ENCODE assay signal across 20 cellular contexts in the genomic region with DNA sequence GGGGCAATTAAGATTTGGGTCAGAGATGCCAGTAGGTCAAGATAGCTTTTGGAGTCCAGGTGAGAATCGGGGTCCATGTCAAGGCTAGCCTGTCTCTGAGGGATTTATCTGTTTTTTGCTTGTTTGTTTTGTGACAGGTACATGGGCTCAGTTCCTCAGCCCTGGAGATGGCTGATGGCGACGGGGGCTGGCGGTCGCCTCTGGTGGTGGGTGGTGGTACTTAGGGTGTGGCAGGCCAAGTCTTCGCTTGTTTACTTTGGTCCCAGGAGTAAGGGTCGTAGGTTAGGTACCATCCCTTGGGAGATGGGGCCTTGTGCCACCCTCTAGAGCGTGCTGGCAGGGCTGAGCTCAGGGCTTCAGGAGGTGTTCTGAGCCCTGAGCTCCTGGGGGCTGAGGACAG. TPM values are rescaled to one million over a fixed set of nuclear protein-coding genes. Genes with fewer than 3 reads are reported as not detected.
DNase-seq lines count a peak whose midpoint lies in the region; ATAC-seq, FAIRE-seq and TF ChIP-seq lines count a peak whose summit lies in the region.
"Had no signal": no experiment of that assay in that cellular context is flagged by ENCODE, and none has a peak within 500 bp of the region (broad histone marks: within the 10 kb centered on the region; RNA-seq: fewer than 3 reads in every experiment).

No MANE protein-coding gene starts in this region.

- no peaks in the 10 kb centered on the region for H3K36me3 Mint-ChIP-seq in GM23338 (ENCODE audit: low read depth)
- H3K36me3 Mint-ChIP-seq in astrocyte (ENCODE audit: low read depth, unreplicated experiment): no peaks in the 10 kb centered on the region
- H3K36me3 Mint-ChIP-seq in naive thymus-derived CD8-positive, alpha-beta T cell: peaks cover 0 to 13% (median 0%) of the 10 kb centered on the region in 3 donors

- peak; percentile 7; the same call in 2 of the 3 replicates for ATAC-seq in GM23338
- ATAC-seq in naive thymus-derived CD8-positive, alpha-beta T cell: no peak
- ATAC-seq: left colon had no signal

- H3K27ac ChIP-seq in BLaER1 (peak overlapping the region; percentile 58), GM23338 (ENCODE audit: low read depth) (no peak overlapping the region), astrocyte (ENCODE audit: low read depth, low read length) (no peak overlapping the region), testis (no peak overlapping the region)
- H3K27ac ChIP-seq: thoracic aorta had no signal

- H3K4me3 ChIP-seq in BLaER1 (no peak overlapping the region), GM23338 (no peak overlapping the region), astrocyte (ENCODE audit: insufficient read depth, low read depth, low read length) (no peak overlapping the region), testis (no peak overlapping the region)
- H3K4me3 ChIP-seq: thoracic aorta had no signal

- no peak for DNase-seq in GM23338 (ENCODE audit: low spot score)
- no peak for DNase-seq in astrocyte (ENCODE audit: low read depth)
- no peak for DNase-seq in naive thymus-derived CD8-positive, alpha-beta T cell
- no peak for DNase-seq in testis
- DNase-seq in 8988T: no peak
- DNase-seq in activated effector memory CD4-positive, alpha-beta T cell treated with Interleukin-2 at 50 U/mL for 16 hours: no peak
- DNase-seq in NCI-H146 treated with DMSO at 0.1 percent for 48 hours (lab: John Stamatoyannopoulos, UW; ENCODE audit: unreplicated experiment): no peak
- DNase-seq: dermis blood vessel endothelial cell; DMS53; HCEC 1CT; hippocampal formation; NCI-H1092 treated with DMSO at 0.1 percent for 48 hours; NCI-H82; stimulated activated CD4-positive, alpha-beta T cell treated with anti-CD3 and anti-CD28 coated beads, Interleukin-15, amount 100 ng/mL, for 24 hours had no signal

- H3K27ac Mint-ChIP-seq in GM23338 (no peak overlapping the region), astrocyte (ENCODE audit: unreplicated experiment) (peak overlapping the region; percentile 26)
- peak overlapping the region in 8 of 10 donors; percentile 28 to 78 (median 64) for H3K27ac Mint-ChIP-seq in naive thymus-derived CD8-positive, alpha-beta T cell
- H3K27ac Mint-ChIP-seq: T-helper 1 cell treated with Interleukin-12 subunit alpha and Interleukin-12 subunit beta and Interleukin-4 antibody, amounts not matched to agents 30 μg/mL and 1 μg/mL, for 36 hours had no signal

- H3K4me3 Mint-ChIP-seq in GM23338 (no peak overlapping the region), astrocyte (ENCODE audit: unreplicated experiment) (no peak overlapping the region)
- no peak overlapping the region for H3K4me3 Mint-ChIP-seq in naive thymus-derived CD8-positive, alpha-beta T cell
- H3K4me3 Mint-ChIP-seq: T-helper 1 cell treated with Interleukin-12 subunit alpha and Interleukin-12 subunit beta and Interleukin-4 antibody, amounts not matched to agents 30 μg/mL and 1 μg/mL, for 36 hours had no signal

- H3K4me1 Mint-ChIP-seq in GM23338: peaks cover 11% of the 10 kb centered on the region
- peaks cover 14% of the 10 kb centered on the region for H3K4me1 Mint-ChIP-seq in astrocyte (ENCODE audit: low read depth, unreplicated experiment)
- peaks cover 10 to 32% (median 20%) of the 10 kb centered on the region in 4 donors for H3K4me1 Mint-ChIP-seq in naive thymus-derived CD8-positive, alpha-beta T cell

- intact Hi-C loops in testis (cut with DNase I; ENCODE audit: low total_unique reads): no loop called here

- H4K20me1 ChIP-seq in BLaER1: no peaks in the 10 kb centered on the region
- H4K20me1 ChIP-seq in GM23338 (replicated peaks; ENCODE audit: insufficient read depth): no peaks in the 10 kb centered on the region
- H4K20me1 ChIP-seq in astrocyte (ENCODE audit: insufficient read depth, low read length): no peaks in the 10 kb centered on the region

- H3K27me3 ChIP-seq in BLaER1: no peaks in the 10 kb centered on the region
- H3K27me3 ChIP-seq in GM23338 (ENCODE audit: insufficient read depth): no peaks in the 10 kb centered on the region
- H3K27me3 ChIP-seq in astrocyte (ENCODE audit: insufficient read depth, low read length): no peaks in the 10 kb centered on the region
- H3K27me3 ChIP-seq in testis: no peaks in the 10 kb centered on the region

- H3F3A ChIP-seq in GM23338 (replicated peaks; ENCODE audit: low read depth): no peaks in the 10 kb centered on the region

- TF ChIP-seq POLR2A in testis (IDR thresholded peaks at IDR 0.05): no peak

- H3K4me1 ChIP-seq in BLaER1: peaks cover 62% of the 10 kb centered on the region
- H3K4me1 ChIP-seq in GM23338 (ENCODE audit: insufficient read depth): peaks cover 7% of the 10 kb centered on the region
- H3K4me1 ChIP-seq in astrocyte (ENCODE audit: insufficient read depth, low read length): peaks cover 10% of the 10 kb centered on the region
- peaks cover 12% of the 10 kb centered on the region for H3K4me1 ChIP-seq in testis

- H3K9me3 ChIP-seq in BLaER1 (no peaks in the 10 kb centered on the region), astrocyte (ENCODE audit: insufficient read depth, low read depth, low read length) (no peaks in the 10 kb centered on the region), testis (no peaks in the 10 kb centered on the region)
- H3K9me3 ChIP-seq: thoracic aorta had no signal

- no peaks in the 10 kb centered on the region for H3K36me3 ChIP-seq in BLaER1
- H3K36me3 ChIP-seq in GM23338 (ENCODE audit: insufficient read depth): no peaks in the 10 kb centered on the region
- H3K36me3 ChIP-seq in astrocyte (ENCODE audit: insufficient read depth, low read length): no peaks in the 10 kb centered on the region
- no peaks in the 10 kb centered on the region for H3K36me3 ChIP-seq in testis (ENCODE audit: low read depth, missing control alignments)
- H3K36me3 ChIP-seq: thoracic aorta had no signal

- peak overlapping the region; percentile 56; the same call in 1 of the 2 replicates for H3K9ac ChIP-seq in BLaER1
- no peak overlapping the region for H3K9ac ChIP-seq in astrocyte (ENCODE audit: low read length)

- POLR2A ChIA-PET in naive thymus-derived CD8-positive, alpha-beta T cell (lab: Charles Lee): interaction anchor here (0.7 to 17.5 kb wide), 4 partner anchors 9 to 126 kb away, joined by 3 to 396 read pairs (median 142); a partner anchor contains a TSS

- FAIRE-seq in astrocyte (lab: Jason Lieb, UNC): no peak

- peak; percentile 29 to 30; a peak in 2 of 4 replicates for TF ChIP-seq CTCF in GM23338 (conservative IDR thresholded peaks at IDR 0.05; ENCODE audit: low read depth in 2 of 2)
- no peak for TF ChIP-seq CTCF in astrocyte (IDR thresholded peaks at IDR 0.05; ENCODE audit: insufficient read depth, low read depth, low read length)
- no peak for TF ChIP-seq CTCF in testis (IDR thresholded peaks at IDR 0.05)

- H3K79me2 ChIP-seq in GM23338 (replicated peaks; ENCODE audit: insufficient read depth): no peaks in the 10 kb centered on the region
- H3K79me2 ChIP-seq in astrocyte (ENCODE audit: insufficient read depth, low read length): no peaks in the 10 kb centered on the region

- H3K9me3 Mint-ChIP-seq in GM23338 (no peaks in the 10 kb centered on the region), astrocyte (ENCODE audit: unreplicated experiment) (no peaks in the 10 kb centered on the region)
- H3K9me3 Mint-ChIP-seq in naive thymus-derived CD8-positive, alpha-beta T cell: no peaks in the 10 kb centered on the region
- H3K9me3 Mint-ChIP-seq: T-helper 1 cell treated with Interleukin-12 subunit alpha and Interleukin-12 subunit beta and Interleukin-4 antibody, amounts not matched to agents 30 μg/mL and 1 μg/mL, for 36 hours had no signal

- H2AFZ ChIP-seq in GM23338 (no peak overlapping the region), astrocyte (ENCODE audit: low read depth, low read length) (no peak overlapping the region)

- H3K9me2 ChIP-seq in GM23338 (ENCODE audit: insufficient read depth): no peaks in the 10 kb centered on the region

- H3K27me3 Mint-ChIP-seq in GM23338 (ENCODE audit: insufficient read depth, low read depth, poor library complexity): peaks cover 17% of the 10 kb centered on the region
- peaks cover 2% of the 10 kb centered on the region for H3K27me3 Mint-ChIP-seq in astrocyte (ENCODE audit: low read depth, unreplicated experiment)
- no peaks in the 10 kb centered on the region for H3K27me3 Mint-ChIP-seq in naive thymus-derived CD8-positive, alpha-beta T cell

- H3K4me2 ChIP-seq in BLaER1 (peak overlapping the region; percentile 74), GM23338 (no peak overlapping the region), astrocyte (ENCODE audit: low read length) (no peak overlapping the region)

- WGBS in testis, 2 donors: 95 to 100% methylated on average over 1 to 8 of the region's 8 CpGs

RNA-seq across cellular contexts. Expression of a gene that starts 4.7 kb away (rescaled TPM):
- total RNA-seq in GM23338 (2014; rRNA removed; shearing (Covaris generic)): 0.10 and 0.35 TPM in 2 replicates
- polyA plus RNA-seq in GM23338 (2016; fragmentation: Nextera tagmentation; extraction: Ambion mirVana) (0.74 and 0.89 TPM in 2 replicates), testis (ENCODE audit: insufficient read depth, low read depth, low replicate concordance) (8.0 TPM)
- total RNA-seq in astrocyte (1.9 and 2.6 TPM in 2 replicates), testis (10 to 100 TPM; 10.1 to 10.6 TPM)
- total RNA-seq in naive thymus-derived CD8-positive, alpha-beta T cell: 10 to 100 TPM; 22.2 to 23.4 TPM
- polyA plus RNA-seq in naive thymus-derived CD8-positive, alpha-beta T cell: 10 to 100 TPM; 10.8 to 19.2 (median 11.0) TPM

RNA-seq across cellular contexts. Expression of a gene that starts 8.7 kb away (rescaled TPM):
- 35.4 and 41.4 TPM in 2 replicates for total RNA-seq in GM23338 (2014; rRNA removed; shearing (Covaris generic))
- polyA plus RNA-seq in GM23338 (2016; fragmentation: Nextera tagmentation; extraction: Ambion mirVana) (6.2 and 7.0 TPM in 2 replicates), testis (ENCODE audit: insufficient read depth, low read depth, low replicate concordance) (31.4 TPM)
- total RNA-seq in astrocyte (61.2 and 76.3 TPM in 2 replicates), testis (100 to 1,000 TPM in 1 of 2 donors, 10 to 100 TPM in 1; 92.5 to 118 TPM)
- total RNA-seq in naive thymus-derived CD8-positive, alpha-beta T cell: 10 to 100 TPM; 48.6 to 55.0 TPM
- polyA plus RNA-seq in naive thymus-derived CD8-positive, alpha-beta T cell: 10 to 100 TPM; 34.5 to 42.6 (median 35.4) TPM

RNA-seq across cellular contexts. Expression of a gene that starts 23.2 kb away (rescaled TPM):
- total RNA-seq in GM23338 (2014; rRNA removed; shearing (Covaris generic)): 3.0 and 3.5 TPM in 2 replicates
- polyA plus RNA-seq in GM23338 (2016; fragmentation: Nextera tagmentation; extraction: Ambion mirVana): 1.2 and 1.5 TPM in 2 replicates
- 0.20 and 0.29 TPM in 2 replicates for total RNA-seq in astrocyte
- 1 to 10 TPM; 1.5 to 1.9 TPM for total RNA-seq in naive thymus-derived CD8-positive, alpha-beta T cell
- polyA plus RNA-seq in naive thymus-derived CD8-positive, alpha-beta T cell: under 1 TPM; 0.15 to 0.67 (median 0.21) TPM
- 1 to 10 TPM; 5.3 to 7.6 TPM for total RNA-seq in testis
- 7.1 TPM for polyA plus RNA-seq in testis (ENCODE audit: insufficient read depth, low read depth, low replicate concordance)
- total RNA-seq: renal cortical epithelial cell, thoracic aorta had no signal
- polyA plus RNA-seq: fibroblast of lung had no signal

RNA-seq across cellular contexts. Expression of a gene that starts 44.1 kb away (rescaled TPM):
- total RNA-seq in GM23338 (2014; rRNA removed; shearing (Covaris generic)): 54.1 and 59.0 TPM in 2 replicates
- polyA plus RNA-seq in GM23338 (2016; fragmentation: Nextera tagmentation; extraction: Ambion mirVana): 64.3 and 66.4 TPM in 2 replicates
- total RNA-seq in astrocyte: 58.5 and 66.4 TPM in 2 replicates
- total RNA-seq in naive thymus-derived CD8-positive, alpha-beta T cell: 100 to 1,000 TPM in 1 of 2 experiments, 10 to 100 TPM in 1; 96.5 to 100 TPM
- polyA plus RNA-seq in naive thymus-derived CD8-positive, alpha-beta T cell: 10 to 100 TPM; 48.3 to 64.9 (median 51.3) TPM
- 10 to 100 TPM; 86.8 to 91.2 TPM for total RNA-seq in testis
- 94.5 TPM for polyA plus RNA-seq in testis (ENCODE audit: insufficient read depth, low read depth, low replicate concordance)

RNA-seq across cellular contexts. Expression of a gene that starts 44.8 kb away (rescaled TPM):
- total RNA-seq in GM23338 (2014; rRNA removed; shearing (Covaris generic)): 6.3 and 7.2 TPM in 2 replicates
- polyA plus RNA-seq in GM23338 (2016; fragmentation: Nextera tagmentation; extraction: Ambion mirVana): 3.6 and 5.3 TPM in 2 replicates
- total RNA-seq in astrocyte: 202 and 317 TPM in 2 replicates
- total RNA-seq in naive thymus-derived CD8-positive, alpha-beta T cell: 100 to 1,000 TPM; 375 to 414 TPM
- polyA plus RNA-seq in naive thymus-derived CD8-positive, alpha-beta T cell: 1 to 10 TPM; 1.3 to 2.9 (median 1.9) TPM
- total RNA-seq in testis: 100 to 1,000 TPM; 230 to 243 TPM
- polyA plus RNA-seq in testis (ENCODE audit: insufficient read depth, low read depth, low replicate concordance): 189 TPM

Comparison
In these comparisons a context has a peak if more than half of its experiments do, and no peak if none do; other contexts are left out.
1. CTCF ChIP-seq: peak in GM23338 (2 of 2); none in astrocyte (single experiment) and testis (0 of 3).